ENCODE assay signal across 8 cellular contexts in genomic region chr3:71984843-71985594, GRCh38.
DNase-seq lines count a peak whose midpoint lies in the region; ATAC-seq, FAIRE-seq and TF ChIP-seq lines count a peak whose summit lies in the region.

No MANE protein-coding gene starts in this region.

- H3K27me3 ChIP-seq in testis = no peaks in the 10 kb centered on the region

- no peak for TF ChIP-seq POLR2A in testis (IDR thresholded peaks at IDR 0.05)

- FAIRE-seq in HTR-8/SVneo (lab: Jason Lieb, UNC) = no peak

- 65 to 66% methylated on average over 9 of the region's 9 CpGs for WGBS in testis, 2 donors

- no peaks in the 10 kb centered on the region for H3K4me1 ChIP-seq in testis

- no peaks in the 10 kb centered on the region for H3K36me3 ChIP-seq in testis (ENCODE audit: low read depth, missing control alignments)

- no peak overlapping the region for H3K27ac ChIP-seq in testis

- DNase-seq in GM20000 (ENCODE audit: low spot score) = peak; percentile 45
- DNase-seq in amniotic epithelial cell (ENCODE audit: low read depth) = peak; percentile 24
- no peak for DNase-seq in NOMO-1 treated with dmso at 0.1 percent for 144 hours (lab: John Stamatoyannopoulos, UW; ENCODE audit: unreplicated experiment)
- no peak for DNase-seq in H4 (ENCODE audit: low spot score)
- no peak for DNase-seq in HTR-8/SVneo (ENCODE audit: insufficient read length, low spot score)
- no peak for DNase-seq in testis

- H3K4me3 ChIP-seq in testis = no peak overlapping the region

- intact Hi-C loops in testis (cut with DNase I; ENCODE audit: low total_unique reads) = no loop called here

- no peak for TF ChIP-seq CTCF in GM20000 (IDR thresholded peaks at IDR 0.05; ENCODE audit: extremely low read depth, missing control alignments)
- TF ChIP-seq CTCF in testis (IDR thresholded peaks at IDR 0.05) = no peak

- ATAC-seq in GM18499 (IDR thresholded peaks at IDR 0.05; ENCODE audit: insufficient read depth, unreplicated experiment) (peak; percentile 84), HG03342 (IDR thresholded peaks at IDR 0.05; ENCODE audit: unreplicated experiment) (peak; percentile 92)

- H3K9me3 ChIP-seq in testis = no peaks in the 10 kb centered on the region

Comparison
In these comparisons a context has a peak if more than half of its experiments do, and no peak if none do; other contexts are left out.
1. DNase-seq: peak in GM20000 (single experiment) and amniotic epithelial cell (single experiment); none in NOMO-1 treated with dmso at 0.1 percent for 144 hours (single experiment), H4 (single experiment), HTR-8/SVneo (single experiment) and testis (single experiment).